Comparison of ENCODE assay signal across 8 cellular contexts in genomic region chr11:44894217-44894617, GRCh38. TPM values are rescaled to one million over a fixed set of nuclear protein-coding genes. Genes with fewer than 3 reads are reported as not detected.
A peak's percentile ranks its signal among the peaks of the same experiment; 100 is the strongest.
DNase-seq lines count a peak whose midpoint lies in the region; ATAC-seq, FAIRE-seq and TF ChIP-seq lines count a peak whose summit lies in the region.

No MANE protein-coding gene starts in this region.

- H3K9ac ChIP-seq in Karpas-422 (ENCODE audit: low read length) (no peak overlapping the region), SK-N-SH (no peak overlapping the region)

- H2AFZ ChIP-seq in Karpas-422 (ENCODE audit: low read length): no peak overlapping the region
- no peak overlapping the region for H2AFZ ChIP-seq in SK-N-SH (ENCODE audit: low read depth)

- H3K36me3 Mint-ChIP-seq in activated naive CD4-positive, alpha-beta T cell treated with anti-CD3 and anti-CD28 coated beads, Interleukin-2, amount 50 U/mL, for 72 hours: peaks cover 0 to 7% of the 10 kb centered on the region in 2 donors

- TF ChIP-seq CTCF in GM12865 (IDR thresholded peaks at IDR 0.05; ENCODE audit: insufficient read depth, low read depth, low read length, missing control alignments) (peak; percentile 86), SK-N-SH (IDR thresholded peaks at IDR 0.05) (peak; percentile 91), heart left ventricle (IDR thresholded peaks at IDR 0.05) (peak; percentile 80 to 95 (median 88)), retinal pigment epithelial cell (conservative IDR thresholded peaks at IDR 0.05; ENCODE audit: low read depth, low read length) (peak; percentile 97)

- H4K20me1 ChIP-seq in Karpas-422 (ENCODE audit: insufficient read depth, low read depth, low read length) (no peaks in the 10 kb centered on the region), SK-N-SH (ENCODE audit: insufficient read depth) (no peaks in the 10 kb centered on the region)

- TF ChIP-seq RAD21 in SK-N-SH (IDR thresholded peaks at IDR 0.05; ENCODE audit: low read length): peak; percentile 94

- CTCF ChIA-PET in SK-N-SH (lab: Yijun Ruan, JAX): interaction anchor here (0.6 to 8.6 kb wide), 59 partner anchors 9 to 344 kb away, joined by 3 to 93 read pairs (median 4); partner anchors contain the start of gene TSPAN18

- H3K36me3 ChIP-seq in Karpas-422 (ENCODE audit: insufficient read depth, low read length): no peaks in the 10 kb centered on the region
- H3K36me3 ChIP-seq in SK-N-SH (replicated peaks in 1 of 2; ENCODE audit: control insufficient read depth in 1 of 2, insufficient read depth in 2 of 2, low read length in 1 of 2): no peaks in the 10 kb centered on the region
- peaks cover 0 to 13% (median 0%) of the 10 kb centered on the region in 9 donors for H3K36me3 ChIP-seq in heart left ventricle

- no peaks in the 10 kb centered on the region for H3K4me1 ChIP-seq in Karpas-422 (ENCODE audit: low read length)
- peaks cover 0 to 35% of the 10 kb centered on the region in 2 experiments; a peak in 1 of 4 replicates for H3K4me1 ChIP-seq in SK-N-SH (ENCODE audit: control insufficient read depth in 1 of 2, insufficient read depth in 2 of 2, low read depth in 1 of 2, low read length in 1 of 2)
- peaks cover 0 to 37% (median 19%) of the 10 kb centered on the region in 12 donors for H3K4me1 ChIP-seq in heart left ventricle

- TF ChIP-seq EP300 in SK-N-SH (IDR thresholded peaks at IDR 0.05; ENCODE audit: borderline replicate concordance in 1 of 2, low read depth in 1 of 2, low read length in 1 of 2): no peak

- no peak overlapping the region for H3K27ac Mint-ChIP-seq in activated naive CD4-positive, alpha-beta T cell treated with anti-CD3 and anti-CD28 coated beads, Interleukin-2, amount 50 U/mL, for 72 hours

- TF ChIP-seq POLR2A in heart left ventricle (IDR thresholded peaks at IDR 0.05): no peak

- no peaks in the 10 kb centered on the region for H3K27me3 ChIP-seq in Karpas-422 (ENCODE audit: low read length)
- H3K27me3 ChIP-seq in SK-N-SH (ENCODE audit: insufficient read depth): no peaks in the 10 kb centered on the region; the same call in 1 of the 2 replicates
- no peaks in the 10 kb centered on the region for H3K27me3 ChIP-seq in heart left ventricle

- no peak overlapping the region for H3K27ac ChIP-seq in Karpas-422 (ENCODE audit: low read length)
- peak overlapping the region in 1 of 2 experiments; percentile 64; a peak in 2 of 4 replicates for H3K27ac ChIP-seq in SK-N-SH (ENCODE audit: low read depth in 2 of 2, low read length in 1 of 2)
- peak overlapping the region in 5 of 12 donors; percentile 35 to 78 (median 57) for H3K27ac ChIP-seq in heart left ventricle

- H3K79me2 ChIP-seq in Karpas-422 (ENCODE audit: low read length): no peaks in the 10 kb centered on the region
- H3K79me2 ChIP-seq in SK-N-SH (ENCODE audit: insufficient read depth): no peaks in the 10 kb centered on the region

- DNase-seq in GM12865 (ENCODE audit: low read depth) (peak; percentile 62), Karpas-422 (peak; percentile 90), SK-N-SH (peak; percentile 86), heart left ventricle (peak; percentile 69 to 84 (median 83)), retinal pigment epithelial cell (ENCODE audit: low read depth) (peak; percentile 17), mesenteric fat pad (ENCODE audit: low spot score) (no peak), RCC 7860 (ENCODE audit: low spot score) (no peak)
- peak in 1 of 2 donors; percentile 74 for DNase-seq in activated naive CD4-positive, alpha-beta T cell treated with anti-CD3 and anti-CD28 coated beads, Interleukin-2, amount 50 U/mL, for 72 hours (ENCODE audit: low spot score in 2 of 2)

- H3K4me3 ChIP-seq in GM12865 (ENCODE audit: low read depth, low read length) (no peak overlapping the region), Karpas-422 (ENCODE audit: low read length) (no peak overlapping the region), SK-N-SH (ENCODE audit: low read depth in 2 of 2, low read length in 1 of 2) (peak overlapping the region in 1 of 2 experiments; percentile 46; a peak in 1 of 4 replicates), heart left ventricle (no peak overlapping the region), retinal pigment epithelial cell (ENCODE audit: low read length) (no peak overlapping the region)

- no peaks in the 10 kb centered on the region for H3K9me2 ChIP-seq in Karpas-422 (replicated peaks; ENCODE audit: insufficient read depth, low read length)
- no peaks in the 10 kb centered on the region for H3K9me2 ChIP-seq in SK-N-SH

- POLR2A ChIA-PET in SK-N-SH (lab: Yijun Ruan, JAX): interaction anchor here (0.8 kb wide), 1 partner anchor 139 kb away, joined by 3 read pairs; no protein-coding TSS in a partner anchor

- intact Hi-C loops in heart left ventricle (cut with DNase I): loop anchor here (1.0 to 10.0 kb wide), 14 partner anchors 17 to 337 kb away; partner anchors contain the start of gene TSPAN18 (in 7 of the 10)

- no peak for FAIRE-seq in RCC 7860 (lab: Jason Lieb, UNC)

- peak; percentile 67 to 95 for ATAC-seq in activated naive CD4-positive, alpha-beta T cell treated with anti-CD3 and anti-CD28 coated beads, Interleukin-2, amount 50 U/mL, for 72 hours
- peak; percentile 84 to 92 (median 88) for ATAC-seq in heart left ventricle

- 26% methylated on average over 11 of the region's 13 CpGs for WGBS in SK-N-SH (ENCODE audit: low lambda C conversion rate)
- 34 to 40% (median 35%) methylated on average over 10 to 13 of the region's 13 CpGs for WGBS in heart left ventricle, 4 donors

- no peaks in the 10 kb centered on the region for H3K9me3 ChIP-seq in Karpas-422 (ENCODE audit: low read length)
- H3K9me3 ChIP-seq in SK-N-SH: no peaks in the 10 kb centered on the region
- H3K9me3 ChIP-seq in heart left ventricle: peaks cover 0 to 6% (median 0%) of the 10 kb centered on the region in 12 donors

- H3K4me2 ChIP-seq in Karpas-422 (ENCODE audit: low read depth, low read length, poor library complexity, severe bottlenecking) (no peak overlapping the region), SK-N-SH (no peak overlapping the region)

- peaks cover 0 to 3% of the 10 kb centered on the region in 2 donors for H3K9me3 Mint-ChIP-seq in activated naive CD4-positive, alpha-beta T cell treated with anti-CD3 and anti-CD28 coated beads, Interleukin-2, amount 50 U/mL, for 72 hours

- no peaks in the 10 kb centered on the region for H3F3A ChIP-seq in SK-N-SH (replicated peaks; ENCODE audit: insufficient read depth)

TF ChIP-seq in SK-N-SH, 30 proteins besides CTCF, POLR2A, EP300 and RAD21 (continues in another document):
- TF ChIP-seq SMC3 (IDR thresholded peaks at IDR 0.05; ENCODE audit: low read depth, low read length) (peak; percentile 96), TCF12 (IDR thresholded peaks at IDR 0.05) (no peak), MXI1 (IDR thresholded peaks at IDR 0.05; ENCODE audit: low read depth, low read length) (no peak), TAF1 (IDR thresholded peaks at IDR 0.05; ENCODE audit: borderline replicate concordance, low read depth, low read length) (no peak)
- TF ChIP-seq, protein P1, sequence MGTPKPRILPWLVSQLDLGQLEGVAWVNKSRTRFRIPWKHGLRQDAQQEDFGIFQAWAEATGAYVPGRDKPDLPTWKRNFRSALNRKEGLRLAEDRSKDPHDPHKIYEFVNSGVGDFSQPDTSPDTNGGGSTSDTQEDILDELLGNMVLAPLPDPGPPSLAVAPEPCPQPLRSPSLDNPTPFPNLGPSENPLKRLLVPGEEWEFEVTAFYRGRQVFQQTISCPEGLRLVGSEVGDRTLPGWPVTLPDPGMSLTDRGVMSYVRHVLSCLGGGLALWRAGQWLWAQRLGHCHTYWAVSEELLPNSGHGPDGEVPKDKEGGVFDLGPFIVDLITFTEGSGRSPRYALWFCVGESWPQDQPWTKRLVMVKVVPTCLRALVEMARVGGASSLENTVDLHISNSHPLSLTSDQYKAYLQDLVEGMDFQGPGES (IDR thresholded peaks at IDR 0.05; ENCODE audit: low read depth, low read length): no peak
- TF ChIP-seq, protein P2, sequence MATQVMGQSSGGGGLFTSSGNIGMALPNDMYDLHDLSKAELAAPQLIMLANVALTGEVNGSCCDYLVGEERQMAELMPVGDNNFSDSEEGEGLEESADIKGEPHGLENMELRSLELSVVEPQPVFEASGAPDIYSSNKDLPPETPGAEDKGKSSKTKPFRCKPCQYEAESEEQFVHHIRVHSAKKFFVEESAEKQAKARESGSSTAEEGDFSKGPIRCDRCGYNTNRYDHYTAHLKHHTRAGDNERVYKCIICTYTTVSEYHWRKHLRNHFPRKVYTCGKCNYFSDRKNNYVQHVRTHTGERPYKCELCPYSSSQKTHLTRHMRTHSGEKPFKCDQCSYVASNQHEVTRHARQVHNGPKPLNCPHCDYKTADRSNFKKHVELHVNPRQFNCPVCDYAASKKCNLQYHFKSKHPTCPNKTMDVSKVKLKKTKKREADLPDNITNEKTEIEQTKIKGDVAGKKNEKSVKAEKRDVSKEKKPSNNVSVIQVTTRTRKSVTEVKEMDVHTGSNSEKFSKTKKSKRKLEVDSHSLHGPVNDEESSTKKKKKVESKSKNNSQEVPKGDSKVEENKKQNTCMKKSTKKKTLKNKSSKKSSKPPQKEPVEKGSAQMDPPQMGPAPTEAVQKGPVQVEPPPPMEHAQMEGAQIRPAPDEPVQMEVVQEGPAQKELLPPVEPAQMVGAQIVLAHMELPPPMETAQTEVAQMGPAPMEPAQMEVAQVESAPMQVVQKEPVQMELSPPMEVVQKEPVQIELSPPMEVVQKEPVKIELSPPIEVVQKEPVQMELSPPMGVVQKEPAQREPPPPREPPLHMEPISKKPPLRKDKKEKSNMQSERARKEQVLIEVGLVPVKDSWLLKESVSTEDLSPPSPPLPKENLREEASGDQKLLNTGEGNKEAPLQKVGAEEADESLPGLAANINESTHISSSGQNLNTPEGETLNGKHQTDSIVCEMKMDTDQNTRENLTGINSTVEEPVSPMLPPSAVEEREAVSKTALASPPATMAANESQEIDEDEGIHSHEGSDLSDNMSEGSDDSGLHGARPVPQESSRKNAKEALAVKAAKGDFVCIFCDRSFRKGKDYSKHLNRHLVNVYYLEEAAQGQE (IDR thresholded peaks at IDR 0.05; ENCODE audit: low read depth, low read length): no peak

RNA-seq across cellular contexts. Expression of gene TP53I11, which starts 56.5 kb away (rescaled TPM):
- 0.34 and 0.72 TPM in 2 replicates for total RNA-seq in Karpas-422 (2014; rRNA removed; shearing (Covaris generic); ENCODE audit: low replicate concordance)
- 6.0 and 6.6 TPM in 2 replicates for polyA plus RNA-seq in SK-N-SH (2012; rRNA removed)
- polyA plus RNA-seq in SK-N-SH (2012; cell fraction: cytosol; rRNA removed): 3.0 and 4.5 TPM in 2 replicates
- 8.3 and 15.2 TPM in 2 replicates for polyA plus RNA-seq in SK-N-SH (2012; cell fraction: nucleus; rRNA removed)
- total RNA-seq in activated naive CD4-positive, alpha-beta T cell treated with anti-CD3 and anti-CD28 coated beads, Interleukin-2, amount 50 U/mL, for 72 hours: 10 to 100 TPM in 1 of 2 donors, 1 to 10 TPM in 1; 7.5 to 21.5 TPM
- total RNA-seq in heart left ventricle: 10 to 100 TPM; 24.0 to 75.0 (median 39.4) TPM
- 10 to 100 TPM; 34.9 to 91.3 TPM for polyA plus RNA-seq in heart left ventricle
- 133 TPM for total RNA-seq in mesenteric fat pad

Comparison
In these comparisons a context has a peak if more than half of its experiments do, and no peak if none do; other contexts are left out.
1. DNase-seq: peak in GM12865 (single experiment), Karpas-422 (single experiment), SK-N-SH (single experiment), heart left ventricle (5 of 5) and retinal pigment epithelial cell (single experiment); none in mesenteric fat pad (single experiment) and RCC 7860 (single experiment).
2. Peak in every context shown above with its lines, with median percentiles within 50 percentile points of each other: CTCF ChIP-seq.